Comparison of ENCODE assay signal across 35 cellular contexts in genomic region chr4:8061573-8061972, GRCh38.
"Had no signal": no experiment of that assay in that cellular context is flagged by ENCODE, and none has a peak within 500 bp of the region (broad histone marks: within the 10 kb centered on the region; RNA-seq: fewer than 3 reads in every experiment).

No MANE protein-coding gene starts in this region.

- H3K27me3 Mint-ChIP-seq: activated CD4-positive, alpha-beta memory T cell treated with anti-CD3 and anti-CD28 coated beads, Interleukin-2, amount 10 ng/mL, durations not matched to agents 7 days and 5 days; activated CD4-positive, alpha-beta T cell treated with anti-CD3 and anti-CD28 coated beads for 36 hours; activated CD4-positive, alpha-beta T cell treated with anti-CD3 and anti-CD28 coated beads, Interleukin-2, amount 10 ng/mL, durations not matched to agents 7 days and 5 days; activated CD8-positive, alpha-beta memory T cell treated with anti-CD3 and anti-CD28 coated beads, Interleukin-2, amount 10 ng/mL, durations not matched to agents 7 days and 5 days; activated naive CD4-positive, alpha-beta T cell treated with anti-CD3 and anti-CD28 coated beads, Interleukin-2, amount 10 ng/mL, durations not matched to agents 7 days and 5 days; activated naive CD4-positive, alpha-beta T cell treated with anti-CD3 and anti-CD28 coated beads, Interleukin-2, amount 50 U/mL, for 24 hours; activated naive CD8-positive, alpha-beta T cell; activated naive CD8-positive, alpha-beta T cell treated with anti-CD3 and anti-CD28 coated beads, Interleukin-2, amount 10 ng/mL, durations not matched to agents 7 days and 5 days; activated naive CD8-positive, alpha-beta T cell treated with anti-CD3 and anti-CD28 coated beads, Interleukin-2, amount 50 U/mL, for 24 hours; activated T-cell treated with anti-CD3 and anti-CD28 coated beads, Interleukin-2, amount 50 U/mL, for 24 hours; brain had no signal

- H3K36me3 ChIP-seq: WERI-Rb-1 had no signal

- H3K27ac ChIP-seq: ascending aorta, WERI-Rb-1 had no signal

- H3K4me3 ChIP-seq: ascending aorta had no signal

- H3K27ac Mint-ChIP-seq: activated CD4-positive, alpha-beta memory T cell treated with anti-CD3 and anti-CD28 coated beads, Interleukin-2, amount 10 ng/mL, durations not matched to agents 7 days and 5 days; activated CD4-positive, alpha-beta T cell treated with anti-CD3 and anti-CD28 coated beads for 36 hours; activated CD4-positive, alpha-beta T cell treated with anti-CD3 and anti-CD28 coated beads, Interleukin-2, amount 10 ng/mL, durations not matched to agents 7 days and 5 days; activated CD8-positive, alpha-beta memory T cell treated with anti-CD3 and anti-CD28 coated beads, Interleukin-2, amount 10 ng/mL, durations not matched to agents 7 days and 5 days; activated CD8-positive, alpha-beta T cell treated with anti-CD3 and anti-CD28 coated beads, Interleukin-2, amount 10 ng/mL, durations not matched to agents 7 days and 5 days; activated naive CD4-positive, alpha-beta T cell treated with anti-CD3 and anti-CD28 coated beads, Interleukin-2, amount 10 ng/mL, durations not matched to agents 7 days and 5 days; activated naive CD4-positive, alpha-beta T cell treated with anti-CD3 and anti-CD28 coated beads, Interleukin-2, amount 50 U/mL, for 24 hours; activated naive CD8-positive, alpha-beta T cell; activated naive CD8-positive, alpha-beta T cell treated with anti-CD3 and anti-CD28 coated beads, Interleukin-2, amount 10 ng/mL, durations not matched to agents 7 days and 5 days; activated naive CD8-positive, alpha-beta T cell treated with anti-CD3 and anti-CD28 coated beads, Interleukin-2, amount 50 U/mL, for 24 hours; activated T-cell treated with anti-CD3 and anti-CD28 coated beads, Interleukin-2, amount 50 U/mL, for 24 hours; activated T-helper 2 cell treated with anti-CD3 and anti-CD28 coated beads, Interferon-gamma antibody, Interleukin-2, Interleukin-4, amounts not matched to agents 10 μg/mL and 5 μg/mL and 100 μg/mL, durations not matched to agents 14 hours and 24 hours and 36 hours; brain; T-helper 1 cell treated with Interleukin-12 subunit alpha and Interleukin-12 subunit beta and Interleukin-4 antibody, amounts not matched to agents 30 μg/mL and 1 μg/mL, for 36 hours; T-helper 2 cell treated with Interferon-gamma antibody and Interleukin-4, amounts not matched to agents 5 μg/mL and 100 μg/mL, for 36 hours; WTC11 had no signal

- H3K4me1 Mint-ChIP-seq: activated CD4-positive, alpha-beta memory T cell treated with anti-CD3 and anti-CD28 coated beads, Interleukin-2, amount 10 ng/mL, durations not matched to agents 7 days and 5 days; activated CD4-positive, alpha-beta T cell treated with anti-CD3 and anti-CD28 coated beads for 36 hours; activated CD4-positive, alpha-beta T cell treated with anti-CD3 and anti-CD28 coated beads, Interleukin-2, amount 10 ng/mL, durations not matched to agents 7 days and 5 days; activated CD8-positive, alpha-beta memory T cell treated with anti-CD3 and anti-CD28 coated beads, Interleukin-2, amount 10 ng/mL, durations not matched to agents 7 days and 5 days; activated naive CD4-positive, alpha-beta T cell treated with anti-CD3 and anti-CD28 coated beads, Interleukin-2, amount 10 ng/mL, durations not matched to agents 7 days and 5 days; activated naive CD4-positive, alpha-beta T cell treated with anti-CD3 and anti-CD28 coated beads, Interleukin-2, amount 50 U/mL, for 24 hours; activated naive CD8-positive, alpha-beta T cell treated with anti-CD3 and anti-CD28 coated beads, Interleukin-2, amount 10 ng/mL, durations not matched to agents 7 days and 5 days; activated naive CD8-positive, alpha-beta T cell treated with anti-CD3 and anti-CD28 coated beads, Interleukin-2, amount 50 U/mL, for 24 hours; brain; WTC11 had no signal

- H3K36me3 Mint-ChIP-seq: activated naive CD4-positive, alpha-beta T cell treated with anti-CD3 and anti-CD28 coated beads, Interleukin-2, amount 10 ng/mL, durations not matched to agents 7 days and 5 days; activated naive CD8-positive, alpha-beta T cell treated with anti-CD3 and anti-CD28 coated beads, Interleukin-2, amount 10 ng/mL, durations not matched to agents 7 days and 5 days had no signal

- H3K4me1 ChIP-seq: ascending aorta had no signal

- ATAC-seq: activated CD4-positive, alpha-beta T cell treated with anti-CD3 and anti-CD28 coated beads for 36 hours; activated CD4-positive, CD25-positive, alpha-beta regulatory T cell treated with anti-CD3 and anti-CD28 coated beads, Interleukin-2, amount 50 U/mL, for 24 hours; activated CD8-positive, alpha-beta memory T cell treated with anti-CD3 and anti-CD28 coated beads, Interleukin-2, amount 10 ng/mL, durations not matched to agents 7 days and 5 days; activated CD8-positive, alpha-beta T cell treated with anti-CD3 and anti-CD28 coated beads, Interleukin-2, amount 10 ng/mL, durations not matched to agents 7 days and 5 days; activated naive CD8-positive, alpha-beta T cell treated with anti-CD3 and anti-CD28 coated beads, Interleukin-2, amount 50 U/mL, for 24 hours had no signal

- H3K27me3 ChIP-seq: ascending aorta had no signal

- H3K4me3 Mint-ChIP-seq: activated CD4-positive, alpha-beta memory T cell treated with anti-CD3 and anti-CD28 coated beads, Interleukin-2, amount 10 ng/mL, durations not matched to agents 7 days and 5 days; activated CD4-positive, alpha-beta T cell treated with anti-CD3 and anti-CD28 coated beads for 36 hours; activated CD4-positive, alpha-beta T cell treated with anti-CD3 and anti-CD28 coated beads, Interleukin-2, amount 10 ng/mL, durations not matched to agents 7 days and 5 days; activated CD8-positive, alpha-beta memory T cell treated with anti-CD3 and anti-CD28 coated beads, Interleukin-2, amount 10 ng/mL, durations not matched to agents 7 days and 5 days; activated CD8-positive, alpha-beta T cell treated with anti-CD3 and anti-CD28 coated beads, Interleukin-2, amount 10 ng/mL, durations not matched to agents 7 days and 5 days; activated naive CD4-positive, alpha-beta T cell treated with anti-CD3 and anti-CD28 coated beads, Interleukin-2, amount 10 ng/mL, durations not matched to agents 7 days and 5 days; activated naive CD4-positive, alpha-beta T cell treated with anti-CD3 and anti-CD28 coated beads, Interleukin-2, amount 50 U/mL, for 24 hours; activated naive CD8-positive, alpha-beta T cell; activated naive CD8-positive, alpha-beta T cell treated with anti-CD3 and anti-CD28 coated beads, Interleukin-2, amount 10 ng/mL, durations not matched to agents 7 days and 5 days; activated naive CD8-positive, alpha-beta T cell treated with anti-CD3 and anti-CD28 coated beads, Interleukin-2, amount 50 U/mL, for 24 hours; activated T-cell treated with anti-CD3 and anti-CD28 coated beads, Interleukin-2, amount 50 U/mL, for 24 hours; brain; T-helper 1 cell treated with Interleukin-12 subunit alpha and Interleukin-12 subunit beta and Interleukin-4 antibody, amounts not matched to agents 30 μg/mL and 1 μg/mL, for 36 hours; T-helper 2 cell treated with Interferon-gamma antibody and Interleukin-4, amounts not matched to agents 5 μg/mL and 100 μg/mL, for 36 hours; WTC11 had no signal

- DNase-seq: activated CD4-positive, alpha-beta memory T cell treated with anti-CD3 and anti-CD28 coated beads, Interleukin-2, amount 10 ng/mL, durations not matched to agents 7 days and 5 days; activated CD4-positive, alpha-beta T cell treated with anti-CD3 and anti-CD28 coated beads for 1 hour; activated CD4-positive, alpha-beta T cell treated with anti-CD3 and anti-CD28 coated beads for 36 hours; activated CD4-positive, alpha-beta T cell treated with anti-CD3 and anti-CD28 coated beads for 48 hours; activated CD4-positive, alpha-beta T cell treated with anti-CD3 and anti-CD28 coated beads, Interleukin-2, amount 10 ng/mL, durations not matched to agents 7 days and 5 days; activated CD4-positive, alpha-beta T cell treated with anti-CD3 and anti-CD28 coated beads, Interleukin-2, amount 50 U/mL, for 48 hours; activated CD4-positive, CD25-positive, alpha-beta regulatory T cell; activated CD8-positive, alpha-beta memory T cell treated with anti-CD3 and anti-CD28 coated beads for 24 hours; activated CD8-positive, alpha-beta memory T cell treated with anti-CD3 and anti-CD28 coated beads, Interleukin-2, amount 10 ng/mL, durations not matched to agents 7 days and 5 days; activated CD8-positive, alpha-beta memory T cell treated with anti-CD3 and anti-CD28 coated beads, Interleukin-2, amount 50 U/mL, for 48 hours; activated CD8-positive, alpha-beta T cell treated with anti-CD3 and anti-CD28 coated beads, Interleukin-2, amount 10 ng/mL, durations not matched to agents 7 days and 5 days; activated effector memory CD4-positive, alpha-beta T cell treated with Interleukin-2 at 50 U/mL for 16 hours; activated gamma-delta T cell; activated naive CD4-positive, alpha-beta T cell treated with anti-CD3 and anti-CD28 coated beads, Interleukin-2, amount 10 ng/mL, durations not matched to agents 7 days and 5 days; activated naive CD4-positive, alpha-beta T cell treated with Interleukin-2 at 50 U/mL for 16 hours; activated naive CD8-positive, alpha-beta T cell treated with anti-CD3 and anti-CD28 coated beads, Interleukin-2, amount 10 ng/mL, durations not matched to agents 7 days and 5 days; activated naive CD8-positive, alpha-beta T cell treated with anti-CD3 and anti-CD28 coated beads, Interleukin-2, amount 50 U/mL, for 24 hours; activated T-cell treated with anti-CD3 and anti-CD28 coated beads, Interleukin-2, amount 50 U/mL, for 24 hours; activated T-cell treated with anti-CD3 and anti-CD28 coated beads, Interleukin-2, amount 50 U/mL, for 48 hours; amygdala; anterior cingulate cortex; central memory CD4-positive, alpha-beta T cell; T-helper 1 cell; T-helper 2 cell; T-helper 9 cell; WERI-Rb-1 had no signal
